In genomic region chr10:1194161-1194560, GRCh38 we compare ENCODE assay signal across 14 cellular contexts.
DNase-seq lines count a peak whose midpoint lies in the region; ATAC-seq and TF ChIP-seq lines count a peak whose summit lies in the region.
"Had no signal": no experiment of that assay in that cellular context is flagged by ENCODE, and none has a peak within 500 bp of the region (broad histone marks: within the 10 kb centered on the region; RNA-seq: fewer than 3 reads in every experiment).

No MANE protein-coding gene starts in this region.

- no peak overlapping the region for H2AFZ ChIP-seq in trophoblast cell (ENCODE audit: insufficient read depth, low read length, poor library complexity)

- no peak overlapping the region for H2BK5ac ChIP-seq in trophoblast cell (ENCODE audit: low read depth, low read length, poor library complexity)

- peaks cover 11% of the 10 kb centered on the region for H3K4me1 Mint-ChIP-seq in CD4-positive, alpha-beta T cell (ENCODE audit: low read depth)

- no peak for TF ChIP-seq CTCF in CD4-positive, alpha-beta T cell (IDR thresholded peaks at IDR 0.05)

- WGBS in trophoblast cell (ENCODE audit: extremely low coverage, insufficient coverage, insufficient read length) = no CpG with 5 or more reads among the region's 7 CpGs

- peaks cover 34% of the 10 kb centered on the region for H3K4me1 ChIP-seq in BLaER1
- H3K4me1 ChIP-seq in trophoblast cell (ENCODE audit: control insufficient read depth in 1 of 2, insufficient read depth in 2 of 2, low read length in 2 of 2) = no peaks in the 10 kb centered on the region
- H3K4me1 ChIP-seq in SJCRH30 = no peaks in the 10 kb centered on the region

- H3K27me3 Mint-ChIP-seq in CD4-positive, alpha-beta T cell = no peaks in the 10 kb centered on the region

- no peak overlapping the region for H3K4me3 Mint-ChIP-seq in CD4-positive, alpha-beta T cell

- H4K91ac ChIP-seq in trophoblast cell (ENCODE audit: low read depth, low read length) = no peak overlapping the region

- no peak overlapping the region for H4K8ac ChIP-seq in trophoblast cell (ENCODE audit: low read depth, low read length)

- no peaks in the 10 kb centered on the region for H4K20me1 ChIP-seq in BLaER1

- H3K9me3 Mint-ChIP-seq in CD4-positive, alpha-beta T cell = no peaks in the 10 kb centered on the region

- H3K9ac ChIP-seq in BLaER1 (0 out of 2 replicates have a peak overlapping the region, but pooled peaks have one; percentile 28), trophoblast cell (ENCODE audit: low read length) (no peak overlapping the region)

- H3K27me3 ChIP-seq in BLaER1 (no peaks in the 10 kb centered on the region), trophoblast cell (ENCODE audit: insufficient read depth, low read length) (no peaks in the 10 kb centered on the region), SJCRH30 (no peaks in the 10 kb centered on the region)
- H3K27me3 ChIP-seq in CD4-positive, alpha-beta T cell (ENCODE audit: control insufficient read depth, insufficient read depth, low read length) = no peaks in the 10 kb centered on the region

- CTCF ChIA-PET in CD4-positive, alpha-beta T cell (lab: Charles Lee) = no interaction called here

- H3K4me3 ChIP-seq in BLaER1 (no peak overlapping the region), trophoblast cell (ENCODE audit: low read depth, low read length) (no peak overlapping the region), SJCRH30 (no peak overlapping the region)

- H4K12ac ChIP-seq in trophoblast cell (ENCODE audit: low read depth, low read length) = peak overlapping the region; percentile 36

- no peak overlapping the region for H3K4ac ChIP-seq in trophoblast cell (ENCODE audit: low read depth, low read length)

- H3K18ac ChIP-seq in trophoblast cell (ENCODE audit: low read length) = no peak overlapping the region

- H3K23ac ChIP-seq in trophoblast cell (ENCODE audit: low read length) = no peak overlapping the region

- H3K4me2 ChIP-seq in BLaER1 = peak overlapping the region; percentile 68
- no peak overlapping the region for H3K4me2 ChIP-seq in trophoblast cell (ENCODE audit: low read length)

- H3K79me1 ChIP-seq in trophoblast cell (ENCODE audit: low read length) = no peaks in the 10 kb centered on the region

- no peak for DNase-seq in CD4-positive, alpha-beta T cell
- no peak for DNase-seq in trophoblast cell
- DNase-seq in SJCRH30 = no peak
- no peak for DNase-seq in hypothalamus (lab: John Stamatoyannopoulos, UW)
- DNase-seq: MV-4-11, NCI-H1417, NCI-H1930, NCI-H446 treated with DMSO at 0.1 percent for 48 hours, NCI-H748 treated with DMSO at 0.1 percent for 48 hours, OCI-M1, SHP77 treated with DMSO at 0.1 percent for 48 hours had no signal

- peak overlapping the region; percentile 74 for H3K27ac Mint-ChIP-seq in CD4-positive, alpha-beta T cell

- no peak overlapping the region for H2BK12ac ChIP-seq in trophoblast cell (ENCODE audit: low read length)

- H3K36me3 ChIP-seq in BLaER1 (no peaks in the 10 kb centered on the region), trophoblast cell (ENCODE audit: control insufficient read depth in 1 of 2, insufficient read depth in 2 of 2, low read length in 2 of 2) (no peaks in the 10 kb centered on the region), SJCRH30 (no peaks in the 10 kb centered on the region)

- H3K36me3 Mint-ChIP-seq in CD4-positive, alpha-beta T cell (ENCODE audit: low read depth) = no peaks in the 10 kb centered on the region

- H3K14ac ChIP-seq in trophoblast cell (ENCODE audit: low read length) = no peak overlapping the region

- H2AK5ac ChIP-seq in trophoblast cell (ENCODE audit: low read length) = no peak overlapping the region

- ATAC-seq in CD4-positive, alpha-beta T cell (ENCODE audit: poor library complexity) = no peak
- no peak for ATAC-seq in GM19395 (IDR thresholded peaks at IDR 0.05; ENCODE audit: unreplicated experiment)

- H3K27ac ChIP-seq in BLaER1 (no peak overlapping the region), cingulate gyrus (ENCODE audit: low read depth, low read length) (peak overlapping the region; percentile 4), trophoblast cell (ENCODE audit: low read depth, low read length) (no peak overlapping the region), SJCRH30 (no peak overlapping the region)
- no peak overlapping the region for H3K27ac ChIP-seq in CD4-positive, alpha-beta T cell (ENCODE audit: low read depth, low read length)

- H3K9me3 ChIP-seq in BLaER1 (no peaks in the 10 kb centered on the region), trophoblast cell (ENCODE audit: insufficient read depth, low read depth, low read length) (no peaks in the 10 kb centered on the region), SJCRH30 (replicated peaks) (no peaks in the 10 kb centered on the region)
- no peaks in the 10 kb centered on the region for H3K9me3 ChIP-seq in CD4-positive, alpha-beta T cell (ENCODE audit: control insufficient read depth, low read length)

- no peak overlapping the region for H2BK120ac ChIP-seq in trophoblast cell (ENCODE audit: insufficient read depth, low read length, poor library complexity)

- no peaks in the 10 kb centered on the region for H3K79me2 ChIP-seq in trophoblast cell (ENCODE audit: control insufficient read depth, insufficient read depth, low read length, poor library complexity)

- POLR2A ChIA-PET in CD4-positive, alpha-beta T cell (lab: Charles Lee) = no interaction called here

- intact Hi-C loops in CD4-positive, alpha-beta T cell (cut with DNase I, micrococcal nuclease) = no loop called here
